In genomic region chr17:59706900-59707181, GRCh38 we compare ENCODE assay signal across 8 cellular contexts. TPM values are rescaled to one million over a fixed set of nuclear protein-coding genes. Genes with fewer than 3 reads are reported as not detected.
DNase-seq lines count a peak whose midpoint lies in the region; ATAC-seq and TF ChIP-seq lines count a peak whose summit lies in the region.

No MANE protein-coding gene starts in this region.

- peak overlapping the region; percentile 95 for H3K9ac ChIP-seq in PC-3 (ENCODE audit: low read length)

- TF ChIP-seq CTCF in CD14-positive monocyte (IDR thresholded peaks at IDR 0.05) (no peak), PC-3 (conservative IDR thresholded peaks at IDR 0.05; ENCODE audit: low read depth, low read length) (no peak)

- H3K27ac ChIP-seq in PC-3 (ENCODE audit: low read length) = peak overlapping the region; percentile 83

- BruUV-seq in PC-3 (replicated peaks; lab: Mats Ljungman, UMichigan) = TSS peak; percentile 82

- H4K20me1 ChIP-seq in PC-3 (ENCODE audit: low read length) = peaks cover 63% of the 10 kb centered on the region

- no peaks in the 10 kb centered on the region for H3K9me3 ChIP-seq in PC-3 (ENCODE audit: low read length)
- H3K9me3 ChIP-seq in neuron (ENCODE audit: low read length) = no peaks in the 10 kb centered on the region

- H3K9me2 ChIP-seq in PC-3 (replicated peaks; ENCODE audit: low read length) = no peaks in the 10 kb centered on the region

- no peaks in the 10 kb centered on the region for H3K27me3 ChIP-seq in PC-3 (ENCODE audit: low read length)
- H3K27me3 ChIP-seq in neuron (ENCODE audit: insufficient read depth, low read length) = no peaks in the 10 kb centered on the region

- H3F3A ChIP-seq in PC-3 (ENCODE audit: low read length, unreplicated experiment) = no peaks in the 10 kb centered on the region

- H3K4me1 Mint-ChIP-seq in CD14-positive monocyte = peaks cover 64% of the 10 kb centered on the region
- H3K4me1 Mint-ChIP-seq in dendritic cell treated with granulocyte-macrophage colony-stimulating factor and Interleukin-4, amounts not matched to agents 40 ng/mL and 50 ng/mL, for 4 days (ENCODE audit: low read depth) = peaks cover 64% of the 10 kb centered on the region

- CTCF ChIA-PET in PC-3 (lab: Charles Lee) = interaction anchor here (0.7 to 1.1 kb wide), 2 partner anchors 100 to 152 kb away, joined by 3 to 4 read pairs; no protein-coding TSS in a partner anchor

- peak overlapping the region; percentile 98 to 99 for H3K4me3 Mint-ChIP-seq in CD14-positive monocyte
- peak overlapping the region; percentile 91 for H3K4me3 Mint-ChIP-seq in dendritic cell treated with granulocyte-macrophage colony-stimulating factor and Interleukin-4, amounts not matched to agents 40 ng/mL and 50 ng/mL, for 4 days

- DNase-seq in CD14-positive monocyte (ENCODE audit: low spot score) (no peak), PC-3 (no peak), hippocampal formation (lab: John Stamatoyannopoulos, UW) (no peak), NCI-H2171 treated with DMSO at 0.1 percent for 48 hours (lab: John Stamatoyannopoulos, UW) (no peak), cerebellar nuclear complex (lab: John Stamatoyannopoulos, UW) (no peak), ACHN (no peak)

- peak overlapping the region; percentile 98 to 100 (median 99) for H3K27ac Mint-ChIP-seq in CD14-positive monocyte
- H3K27ac Mint-ChIP-seq in dendritic cell treated with granulocyte-macrophage colony-stimulating factor and Interleukin-4, amounts not matched to agents 40 ng/mL and 50 ng/mL, for 4 days = peak overlapping the region; percentile 93

- H3K27me3 Mint-ChIP-seq in CD14-positive monocyte (ENCODE audit: low read depth in 3 of 3) = peaks cover 0 to 2% (median 0%) of the 10 kb centered on the region in 3 donors
- no peaks in the 10 kb centered on the region for H3K27me3 Mint-ChIP-seq in dendritic cell treated with granulocyte-macrophage colony-stimulating factor and Interleukin-4, amounts not matched to agents 40 ng/mL and 50 ng/mL, for 4 days

- peak overlapping the region; percentile 84 for H3K4me2 ChIP-seq in PC-3 (ENCODE audit: low read length)

- H3K36me3 ChIP-seq in PC-3 (ENCODE audit: low read depth, low read length) (peaks cover 17% of the 10 kb centered on the region; the same call in 1 of the 2 replicates), neuron (ENCODE audit: insufficient read depth, low read length) (peaks cover 14% of the 10 kb centered on the region)

- intact Hi-C loops in CD14-positive monocyte (cut with micrococcal nuclease) (no loop called here), PC-3 (cut with micrococcal nuclease) (loop anchor here (1.0 to 2.0 kb wide), 2 partner anchors 88 to 146 kb away; partner anchors contain the start of gene CLTC)
- intact Hi-C loops in dendritic cell treated with granulocyte-macrophage colony-stimulating factor and Interleukin-4, amounts not matched to agents 40 ng/mL and 50 ng/mL, for 4 days (cut with micrococcal nuclease) = loop anchor here (1.0 to 5.0 kb wide), 3 partner anchors 35 to 185 kb away; partner anchors contain the start of genes CLTC and TUBD1

- peaks cover 24 to 36% of the 10 kb centered on the region in 2 donors for H3K36me3 Mint-ChIP-seq in CD14-positive monocyte
- H3K36me3 Mint-ChIP-seq in dendritic cell treated with granulocyte-macrophage colony-stimulating factor and Interleukin-4, amounts not matched to agents 40 ng/mL and 50 ng/mL, for 4 days (ENCODE audit: low read depth) = peaks cover 63% of the 10 kb centered on the region

- H3K4me3 ChIP-seq in PC-3 (ENCODE audit: low read length) = peak overlapping the region; percentile 76
- H3K4me3 ChIP-seq in neuron (ENCODE audit: low read length) = peak overlapping the region; percentile 88

- POLR2A ChIA-PET in PC-3 (lab: Charles Lee; ENCODE audit: unreplicated experiment) = interaction anchor here (0.6 to 1.5 kb wide), 4 partner anchors 88 to 799 kb away, joined by 3 to 8 read pairs (median 6); no protein-coding TSS in a partner anchor

- H3K9me3 Mint-ChIP-seq in CD14-positive monocyte = peaks cover 0 to 5% (median 0%) of the 10 kb centered on the region in 7 donors
- no peaks in the 10 kb centered on the region for H3K9me3 Mint-ChIP-seq in dendritic cell treated with granulocyte-macrophage colony-stimulating factor and Interleukin-4, amounts not matched to agents 40 ng/mL and 50 ng/mL, for 4 days

- H3K4me1 ChIP-seq in PC-3 (ENCODE audit: insufficient read depth, low read length) (peaks cover 27% of the 10 kb centered on the region), neuron (ENCODE audit: insufficient read depth, low read length) (peaks cover 18% of the 10 kb centered on the region)

- in situ Hi-C loops in ACHN (cut with HindIII; ENCODE audit: low pct_ligation_motif_present, low pct_unique_long_range_greater_than_20kb, low sequenced_read_pairs) = no loop called here

- peaks cover 97% of the 10 kb centered on the region for H3K79me2 ChIP-seq in PC-3 (ENCODE audit: low read length)

- no peak for ATAC-seq in PC-3

- H2AFZ ChIP-seq in PC-3 (ENCODE audit: low read length) = peak overlapping the region; percentile 4; the same call in 1 of the 2 replicates
- H2AFZ ChIP-seq in neuron (ENCODE audit: low read depth, low read length) = peak overlapping the region; percentile 11

RNA-seq across cellular contexts. Expression of gene PTRH2, which starts 0.4 kb away (rescaled TPM):
- 10 to 100 TPM; 26.0 to 27.0 TPM for polyA plus RNA-seq in CD14-positive monocyte
- total RNA-seq in PC-3 (2014; rRNA removed) = 69.8 and 82.1 TPM in 2 replicates

RNA-seq across cellular contexts. Expression of gene VMP1, which starts 0.6 kb away (rescaled TPM):
- 100 to 1,000 TPM; 386 to 511 TPM for polyA plus RNA-seq in CD14-positive monocyte
- total RNA-seq in PC-3 (2014; rRNA removed) = 237 and 277 TPM in 2 replicates

Comparison
In these comparisons a context has a peak if more than half of its experiments do, and no peak if none do; other contexts are left out.
1. intact Hi-C loops: an anchor here in PC-3 (1.0 to 2.0 kb wide) and dendritic cell treated with granulocyte-macrophage colony-stimulating factor and Interleukin-4, amounts not matched to agents 40 ng/mL and 50 ng/mL, for 4 days (1.0 to 5.0 kb wide); none called in CD14-positive monocyte.